17 cellular contexts compared by ENCODE assay signal in the genomic region with DNA sequence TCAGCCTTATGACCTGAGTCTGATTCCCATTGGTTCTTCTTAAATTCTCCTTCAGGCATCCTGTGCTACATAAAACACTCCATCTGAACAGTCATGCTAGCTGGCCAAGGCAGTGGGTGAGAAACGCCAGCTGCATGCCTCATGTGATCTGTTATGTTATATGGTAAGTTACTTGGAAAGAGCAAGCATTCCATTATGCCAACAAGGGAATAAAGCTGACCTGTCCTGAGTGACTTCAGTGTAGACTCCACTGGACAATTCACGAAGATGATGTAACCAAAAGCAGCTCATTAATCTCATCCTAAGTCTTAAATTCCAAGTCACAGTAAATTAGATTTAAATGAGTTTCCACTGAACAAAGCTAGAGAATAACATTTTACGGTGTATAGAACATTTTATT.
DNase-seq lines count a peak whose midpoint lies in the region; ATAC-seq and TF ChIP-seq lines count a peak whose summit lies in the region.
"Had no signal": no experiment of that assay in that cellular context is flagged by ENCODE, and none has a peak within 500 bp of the region (broad histone marks: within the 10 kb centered on the region; RNA-seq: fewer than 3 reads in every experiment).

No MANE protein-coding gene starts in this region.

- H3K36me3 ChIP-seq in left lung (no peaks in the 10 kb centered on the region), transverse colon (no peaks in the 10 kb centered on the region)

- TF ChIP-seq CTCF in HFF-Myc (IDR thresholded peaks at IDR 0.05; ENCODE audit: low read depth, low read length, missing control alignments) (no peak), chondrocyte (IDR thresholded peaks at IDR 0.05) (no peak), left lung (IDR thresholded peaks at IDR 0.05) (no peak), transverse colon (IDR thresholded peaks at IDR 0.05) (no peak)

- no peaks in the 10 kb centered on the region for H3K27me3 Mint-ChIP-seq in chondrocyte (ENCODE audit: low read depth)
- H3K27me3 Mint-ChIP-seq: brain, progenitor cell of endocrine pancreas had no signal

- ATAC-seq in left lung (peak; percentile 25), HG03565 (IDR thresholded peaks at IDR 0.05; ENCODE audit: unreplicated experiment) (no peak), HG03196 (IDR thresholded peaks at IDR 0.05; ENCODE audit: unreplicated experiment) (no peak)
- ATAC-seq: esophagus mucosa; naive thymus-derived CD4-positive, alpha-beta T cell had no signal

- WGBS in transverse colon (ENCODE audit: low coverage in 1 of 2), 2 donors: 49 to 64% methylated on average over 3 of the region's 3 CpGs

- intact Hi-C loops in left lung (cut with DNase I): no loop called here
- intact Hi-C loops in transverse colon (cut with DNase I; ENCODE audit: low total_unique reads): no loop called here

- no peak overlapping the region for H3K27ac ChIP-seq in left lung
- H3K27ac ChIP-seq in transverse colon: peak overlapping the region in 3 of 4 donors; percentile 49 to 57 (median 50)

- DNase-seq in HFF-Myc (ENCODE audit: extremely low read depth, low read depth): peak; percentile 54
- DNase-seq in chondrocyte (ENCODE audit: low spot score): no peak
- no peak for DNase-seq in left lung
- DNase-seq in transverse colon: no peak
- DNase-seq in globus pallidus (ENCODE audit: low spot score): no peak
- no peak for DNase-seq in activated CD4-positive, alpha-beta T cell treated with anti-CD3 and anti-CD28 coated beads, Interleukin-2, amount 50 U/mL, for 48 hours
- DNase-seq: activated CD4-positive, CD25-positive, alpha-beta regulatory T cell; activated effector memory CD4-positive, alpha-beta T cell treated with Interleukin-2 at 50 U/mL for 16 hours; CD8-positive, alpha-beta memory T cell; naive thymus-derived CD4-positive, alpha-beta T cell; NCI-H146; stimulated activated naive CD4-positive, alpha-beta T cell treated with Interleukin-2 at 50 U/mL for 16 hours had no signal

- peaks cover 71% of the 10 kb centered on the region for H3K4me1 Mint-ChIP-seq in chondrocyte (ENCODE audit: low read depth)
- H3K4me1 Mint-ChIP-seq: CD8-positive, alpha-beta memory T cell; naive thymus-derived CD4-positive, alpha-beta T cell had no signal

- H3K27me3 ChIP-seq in left lung (no peaks in the 10 kb centered on the region), transverse colon (no peaks in the 10 kb centered on the region)

- no peak for TF ChIP-seq EP300 in transverse colon (IDR thresholded peaks at IDR 0.05; ENCODE audit: low read depth)

- in situ Hi-C loops in transverse colon (cut with MboI; ENCODE audit: low pct_ligation_motif_present in 1 of 4, low pct_unique_long_range_greater_than_20kb in 1 of 4, low sequenced_read_pairs in 3 of 4): no loop called here

- H3K4me3 ChIP-seq in HFF-Myc (replicated peaks; ENCODE audit: low read depth, low read length) (no peak overlapping the region), left lung (no peak overlapping the region), transverse colon (no peak overlapping the region)

- H3K9me3 Mint-ChIP-seq in chondrocyte (ENCODE audit: low read depth): peaks cover 10% of the 10 kb centered on the region
- H3K9me3 Mint-ChIP-seq: CD8-positive, alpha-beta memory T cell; naive thymus-derived CD4-positive, alpha-beta T cell had no signal

- no peak overlapping the region for H3K4me3 Mint-ChIP-seq in chondrocyte (ENCODE audit: unreplicated experiment)
- H3K4me3 Mint-ChIP-seq: brain; CD8-positive, alpha-beta memory T cell; naive thymus-derived CD4-positive, alpha-beta T cell had no signal

- H3K27ac Mint-ChIP-seq in chondrocyte (ENCODE audit: unreplicated experiment): peak overlapping the region; percentile 57
- H3K27ac Mint-ChIP-seq: CD8-positive, alpha-beta memory T cell; naive thymus-derived CD4-positive, alpha-beta T cell; progenitor cell of endocrine pancreas had no signal

- peaks cover 0 to 8% of the 10 kb centered on the region in 2 donors for H3K4me1 ChIP-seq in left lung
- peaks cover 0 to 7% (median 0%) of the 10 kb centered on the region in 4 donors for H3K4me1 ChIP-seq in transverse colon

- TF ChIP-seq POLR2A in transverse colon (IDR thresholded peaks at IDR 0.05): no peak

- peaks cover 3% of the 10 kb centered on the region for H3K36me3 Mint-ChIP-seq in chondrocyte (ENCODE audit: low read depth)
- H3K36me3 Mint-ChIP-seq: brain; CD8-positive, alpha-beta memory T cell; naive thymus-derived CD4-positive, alpha-beta T cell had no signal

- no peaks in the 10 kb centered on the region for H3K9me3 ChIP-seq in left lung
- H3K9me3 ChIP-seq in transverse colon: no peaks in the 10 kb centered on the region

Comparison
In these comparisons a context has a peak if more than half of its experiments do, and no peak if none do; other contexts are left out.
1. H3K27ac ChIP-seq: peak in transverse colon (3 of 4); none in left lung (0 of 2).